ENCODE assay signal across 18 cellular contexts in genomic region chr3:74507691-74508090, GRCh38.
DNase-seq lines count a peak whose midpoint lies in the region; ATAC-seq and TF ChIP-seq lines count a peak whose summit lies in the region.
"Had no signal": no experiment of that assay in that cellular context is flagged by ENCODE, and none has a peak within 500 bp of the region (broad histone marks: within the 10 kb centered on the region; RNA-seq: fewer than 3 reads in every experiment).

No MANE protein-coding gene starts in this region.

- 0 out of 2 replicates have a peak overlapping the region, but pooled peaks have one; percentile 25 for H2AFZ ChIP-seq in GM23338

- H3K9me3 ChIP-seq in spleen (no peaks in the 10 kb centered on the region), psoas muscle (no peaks in the 10 kb centered on the region)
- H3K9me3 ChIP-seq: BE2C, BLaER1 had no signal

- TF ChIP-seq POLR2A in spleen (IDR thresholded peaks at IDR 0.05), result no peak

- H3K9me3 Mint-ChIP-seq in GM23338, result no peaks in the 10 kb centered on the region
- H3K9me3 Mint-ChIP-seq in osteocyte (ENCODE audit: unreplicated experiment), result no peaks in the 10 kb centered on the region

- TF ChIP-seq CTCF in GM23338 (conservative IDR thresholded peaks at IDR 0.05; ENCODE audit: low read depth in 2 of 2), result no peak
- no peak for TF ChIP-seq CTCF in spleen (IDR thresholded peaks at IDR 0.05 in 8 of 11, conservative IDR thresholded peaks at IDR 0.05 in 3 of 11)
- no peak for TF ChIP-seq CTCF in psoas muscle (IDR thresholded peaks at IDR 0.05)
- TF ChIP-seq CTCF in osteocyte (IDR thresholded peaks at IDR 0.05), result no peak

- H3K4me3 Mint-ChIP-seq in GM23338, result no peak overlapping the region
- no peak overlapping the region for H3K4me3 Mint-ChIP-seq in osteocyte (ENCODE audit: unreplicated experiment)
- H3K4me3 Mint-ChIP-seq: CD14-positive monocyte; CD4-positive, alpha-beta memory T cell; CD4-positive, CD25-positive, alpha-beta regulatory T cell; CD8-positive, alpha-beta memory T cell had no signal

- H3K9me2 ChIP-seq in GM23338 (ENCODE audit: insufficient read depth), result no peaks in the 10 kb centered on the region

- no peaks in the 10 kb centered on the region for H3K4me1 Mint-ChIP-seq in GM23338
- H3K4me1 Mint-ChIP-seq in osteocyte (ENCODE audit: unreplicated experiment), result no peaks in the 10 kb centered on the region
- H3K4me1 Mint-ChIP-seq: CD14-positive monocyte; CD4-positive, alpha-beta memory T cell; CD4-positive, CD25-positive, alpha-beta regulatory T cell; CD8-positive, alpha-beta memory T cell had no signal

- H3K27me3 Mint-ChIP-seq in GM23338 (ENCODE audit: insufficient read depth, low read depth, poor library complexity), result no peaks in the 10 kb centered on the region
- no peaks in the 10 kb centered on the region for H3K27me3 Mint-ChIP-seq in osteocyte (ENCODE audit: unreplicated experiment)
- H3K27me3 Mint-ChIP-seq: CD4-positive, alpha-beta memory T cell; CD4-positive, CD25-positive, alpha-beta regulatory T cell; CD8-positive, alpha-beta memory T cell had no signal

- ATAC-seq in GM23338, result no peak
- no peak for ATAC-seq in psoas muscle
- ATAC-seq in GM21737 (IDR thresholded peaks at IDR 0.05; ENCODE audit: unreplicated experiment), result no peak

- H3K4me2 ChIP-seq in GM23338, result no peak overlapping the region
- H3K4me2 ChIP-seq: BLaER1 had no signal

- H3K79me2 ChIP-seq in GM23338 (replicated peaks; ENCODE audit: insufficient read depth), result no peaks in the 10 kb centered on the region

- H3K4me1 ChIP-seq in GM23338 (ENCODE audit: insufficient read depth) (no peaks in the 10 kb centered on the region), spleen (no peaks in the 10 kb centered on the region), psoas muscle (no peaks in the 10 kb centered on the region)
- H3K4me1 ChIP-seq: BE2C, BLaER1 had no signal

- no peaks in the 10 kb centered on the region for H3K36me3 Mint-ChIP-seq in GM23338 (ENCODE audit: low read depth)
- H3K36me3 Mint-ChIP-seq in osteocyte (ENCODE audit: unreplicated experiment), result no peaks in the 10 kb centered on the region
- H3K36me3 Mint-ChIP-seq: CD14-positive monocyte; CD4-positive, alpha-beta memory T cell; CD4-positive, CD25-positive, alpha-beta regulatory T cell; CD8-positive, alpha-beta memory T cell had no signal

- H3K27ac Mint-ChIP-seq in GM23338 (no peak overlapping the region), osteocyte (ENCODE audit: unreplicated experiment) (no peak overlapping the region)
- H3K27ac Mint-ChIP-seq: CD14-positive monocyte; CD4-positive, alpha-beta memory T cell; CD4-positive, CD25-positive, alpha-beta regulatory T cell; CD8-positive, alpha-beta memory T cell had no signal

- DNase-seq in GM23338 (ENCODE audit: low spot score) (no peak), NCI-H82 treated with DMSO at 0.1 percent for 48 hours (lab: John Stamatoyannopoulos, UW; ENCODE audit: unreplicated experiment) (peak; percentile 80), spleen (peak; percentile 24), psoas muscle (no peak), osteocyte (ENCODE audit: extremely low spot score, unreplicated experiment) (no peak)
- DNase-seq: 8988T; ACHN; BE2C; C1 segment of cervical spinal cord; CD4-positive, alpha-beta memory T cell; CD4-positive, CD25-positive, alpha-beta regulatory T cell; CD8-positive, alpha-beta memory T cell; COR-L47; DMS79 treated with DMSO at 0.1 percent for 48 hours; GF-D8 had no signal

- H3K27me3 ChIP-seq in GM23338 (ENCODE audit: insufficient read depth), result no peaks in the 10 kb centered on the region
- H3K27me3 ChIP-seq in spleen (replicated peaks in 1 of 7), result no peaks in the 10 kb centered on the region
- H3K27me3 ChIP-seq in psoas muscle (ENCODE audit: insufficient read depth in 3 of 3, low read length in 2 of 3), result no peaks in the 10 kb centered on the region
- H3K27me3 ChIP-seq: BE2C, BLaER1 had no signal

- H4K20me1 ChIP-seq in GM23338 (replicated peaks; ENCODE audit: insufficient read depth), result no peaks in the 10 kb centered on the region
- H4K20me1 ChIP-seq: BLaER1 had no signal

- H3F3A ChIP-seq in GM23338 (replicated peaks; ENCODE audit: low read depth), result no peaks in the 10 kb centered on the region

- intact Hi-C loops in spleen (cut with DNase I; ENCODE audit: low total_unique reads) (no loop called here), psoas muscle (cut with DNase I) (no loop called here)

- no peak overlapping the region for H3K4me3 ChIP-seq in GM23338
- no peak overlapping the region for H3K4me3 ChIP-seq in spleen
- H3K4me3 ChIP-seq in psoas muscle, result no peak overlapping the region
- H3K4me3 ChIP-seq: BLaER1 had no signal

- 89 to 96% (median 93%) methylated on average over 6 of the region's 6 CpGs for WGBS in spleen, 5 donors
- WGBS in psoas muscle, 3 donors, result 92 to 94% (median 93%) methylated on average over 6 of the region's 6 CpGs

- H3K36me3 ChIP-seq in GM23338 (ENCODE audit: insufficient read depth), result no peaks in the 10 kb centered on the region
- H3K36me3 ChIP-seq in spleen, result no peaks in the 10 kb centered on the region
- H3K36me3 ChIP-seq in psoas muscle (ENCODE audit: insufficient read depth in 1 of 2, low read depth in 1 of 2), result no peaks in the 10 kb centered on the region
- H3K36me3 ChIP-seq: BE2C, BLaER1 had no signal

- H3K27ac ChIP-seq in GM23338 (ENCODE audit: low read depth), result no peak overlapping the region
- H3K27ac ChIP-seq in spleen, result no peak overlapping the region
- H3K27ac ChIP-seq in psoas muscle, result no peak overlapping the region
- H3K27ac ChIP-seq: BLaER1 had no signal

TF ChIP-seq in GM23338, 12 proteins besides CTCF, POLR2A, EP300 and RAD21 (continues in another document):
- TF ChIP-seq EZH2phosphoT487 (IDR thresholded peaks at IDR 0.05; ENCODE audit: unreplicated experiment), result no peak
- TF ChIP-seq ZNF114 (CRISPR knock-in tag; IDR thresholded peaks at IDR 0.05), result no peak
- TF ChIP-seq CREB1 (CRISPR knock-in tag; IDR thresholded peaks at IDR 0.05; ENCODE audit: low read depth), result no peak
- TF ChIP-seq ZNF462 (CRISPR knock-in tag; IDR thresholded peaks at IDR 0.05), result no peak

Comparison
In these comparisons a context has a peak if more than half of its experiments do, and no peak if none do; other contexts are left out.
1. DNase-seq: peak in NCI-H82 treated with DMSO at 0.1 percent for 48 hours (single experiment) and spleen (single experiment); none in GM23338 (single experiment), psoas muscle (0 of 2) and osteocyte (single experiment).